ENCODE assay signal across 1 cellular context in the genomic region with DNA sequence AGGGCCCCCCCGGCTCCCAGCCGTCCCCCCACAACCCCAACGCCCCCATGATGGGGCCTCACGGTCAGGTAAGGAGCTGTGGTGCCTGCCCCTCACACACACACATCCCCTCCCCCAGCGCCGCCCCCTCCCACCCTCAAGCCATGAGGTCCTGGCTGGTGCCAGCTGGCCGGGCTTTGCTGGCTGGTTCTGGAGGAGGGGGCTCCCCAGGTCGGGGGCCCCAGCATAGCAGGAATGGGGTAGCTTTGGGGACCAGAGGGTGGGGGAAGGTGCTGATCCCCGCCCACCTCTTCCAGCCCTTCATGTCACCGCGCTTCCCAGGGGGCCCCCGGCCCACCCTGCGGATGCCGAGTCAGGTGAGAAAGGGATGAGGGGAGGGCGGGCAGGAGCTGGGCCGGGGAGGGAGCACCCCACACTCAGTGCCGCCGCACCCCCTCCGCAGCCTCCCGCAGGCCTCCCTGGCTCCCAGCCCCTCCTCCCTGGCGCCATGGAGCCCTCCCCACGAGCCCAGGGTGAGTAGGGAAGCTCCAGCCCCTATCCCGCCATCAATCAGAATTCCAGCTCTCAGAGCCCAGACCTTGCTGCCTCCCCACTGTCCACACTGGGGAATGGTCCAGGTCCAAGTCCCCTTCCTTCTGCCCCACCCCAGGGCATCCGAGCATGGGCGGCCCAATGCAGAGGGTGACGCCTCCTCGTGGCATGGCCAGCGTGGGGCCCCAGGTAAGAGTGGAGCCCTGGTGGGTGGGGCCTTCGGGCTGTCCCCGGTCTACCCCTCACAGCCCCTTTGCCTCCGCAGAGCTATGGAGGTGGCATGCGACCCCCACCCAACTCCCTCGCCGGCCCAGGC.
A peak's percentile ranks its signal among the peaks of the same experiment; 100 is the strongest.
TF ChIP-seq lines count a peak whose summit lies in the region.

No MANE protein-coding gene starts in this region.

TF ChIP-seq in K562, 482 proteins besides CTCF, POLR2A, EP300 and RAD21 (continued from another document and continues in another):
- TF ChIP-seq, protein P1, sequence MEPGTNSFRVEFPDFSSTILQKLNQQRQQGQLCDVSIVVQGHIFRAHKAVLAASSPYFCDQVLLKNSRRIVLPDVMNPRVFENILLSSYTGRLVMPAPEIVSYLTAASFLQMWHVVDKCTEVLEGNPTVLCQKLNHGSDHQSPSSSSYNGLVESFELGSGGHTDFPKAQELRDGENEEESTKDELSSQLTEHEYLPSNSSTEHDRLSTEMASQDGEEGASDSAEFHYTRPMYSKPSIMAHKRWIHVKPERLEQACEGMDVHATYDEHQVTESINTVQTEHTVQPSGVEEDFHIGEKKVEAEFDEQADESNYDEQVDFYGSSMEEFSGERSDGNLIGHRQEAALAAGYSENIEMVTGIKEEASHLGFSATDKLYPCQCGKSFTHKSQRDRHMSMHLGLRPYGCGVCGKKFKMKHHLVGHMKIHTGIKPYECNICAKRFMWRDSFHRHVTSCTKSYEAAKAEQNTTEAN (CRISPR knock-in tag; IDR thresholded peaks at IDR 0.05), result no peak
- peak; percentile 73 for TF ChIP-seq POLR2G (IDR thresholded peaks at IDR 0.05; ENCODE audit: low read depth, low read length)
- no peak for TF ChIP-seq KAT7 (CRISPR knock-in tag; IDR thresholded peaks at IDR 0.05; ENCODE audit: borderline replicate concordance)
- TF ChIP-seq, protein P2, sequence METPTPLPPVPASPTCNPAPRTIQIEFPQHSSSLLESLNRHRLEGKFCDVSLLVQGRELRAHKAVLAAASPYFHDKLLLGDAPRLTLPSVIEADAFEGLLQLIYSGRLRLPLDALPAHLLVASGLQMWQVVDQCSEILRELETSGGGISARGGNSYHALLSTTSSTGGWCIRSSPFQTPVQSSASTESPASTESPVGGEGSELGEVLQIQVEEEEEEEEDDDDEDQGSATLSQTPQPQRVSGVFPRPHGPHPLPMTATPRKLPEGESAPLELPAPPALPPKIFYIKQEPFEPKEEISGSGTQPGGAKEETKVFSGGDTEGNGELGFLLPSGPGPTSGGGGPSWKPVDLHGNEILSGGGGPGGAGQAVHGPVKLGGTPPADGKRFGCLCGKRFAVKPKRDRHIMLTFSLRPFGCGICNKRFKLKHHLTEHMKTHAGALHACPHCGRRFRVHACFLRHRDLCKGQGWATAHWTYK (CRISPR knock-in tag; IDR thresholded peaks at IDR 0.05), result no peak
- 0 out of 2 replicates have a peak, but pooled peaks have one; percentile 41 for TF ChIP-seq TAF15 (IDR thresholded peaks at IDR 0.05; ENCODE audit: low read depth, low read length)
- no peak for TF ChIP-seq RBM15 (IDR thresholded peaks at IDR 0.05; ENCODE audit: insufficient read depth, low read length)
- no peak for TF ChIP-seq CHD4 (IDR thresholded peaks at IDR 0.05; ENCODE audit: insufficient read depth, insufficient replicate concordance, low read depth, low read length, poor library complexity, severe bottlenecking)
- TF ChIP-seq ILF3 (IDR thresholded peaks at IDR 0.05; ENCODE audit: borderline replicate concordance), result no peak
- TF ChIP-seq, protein P3, sequence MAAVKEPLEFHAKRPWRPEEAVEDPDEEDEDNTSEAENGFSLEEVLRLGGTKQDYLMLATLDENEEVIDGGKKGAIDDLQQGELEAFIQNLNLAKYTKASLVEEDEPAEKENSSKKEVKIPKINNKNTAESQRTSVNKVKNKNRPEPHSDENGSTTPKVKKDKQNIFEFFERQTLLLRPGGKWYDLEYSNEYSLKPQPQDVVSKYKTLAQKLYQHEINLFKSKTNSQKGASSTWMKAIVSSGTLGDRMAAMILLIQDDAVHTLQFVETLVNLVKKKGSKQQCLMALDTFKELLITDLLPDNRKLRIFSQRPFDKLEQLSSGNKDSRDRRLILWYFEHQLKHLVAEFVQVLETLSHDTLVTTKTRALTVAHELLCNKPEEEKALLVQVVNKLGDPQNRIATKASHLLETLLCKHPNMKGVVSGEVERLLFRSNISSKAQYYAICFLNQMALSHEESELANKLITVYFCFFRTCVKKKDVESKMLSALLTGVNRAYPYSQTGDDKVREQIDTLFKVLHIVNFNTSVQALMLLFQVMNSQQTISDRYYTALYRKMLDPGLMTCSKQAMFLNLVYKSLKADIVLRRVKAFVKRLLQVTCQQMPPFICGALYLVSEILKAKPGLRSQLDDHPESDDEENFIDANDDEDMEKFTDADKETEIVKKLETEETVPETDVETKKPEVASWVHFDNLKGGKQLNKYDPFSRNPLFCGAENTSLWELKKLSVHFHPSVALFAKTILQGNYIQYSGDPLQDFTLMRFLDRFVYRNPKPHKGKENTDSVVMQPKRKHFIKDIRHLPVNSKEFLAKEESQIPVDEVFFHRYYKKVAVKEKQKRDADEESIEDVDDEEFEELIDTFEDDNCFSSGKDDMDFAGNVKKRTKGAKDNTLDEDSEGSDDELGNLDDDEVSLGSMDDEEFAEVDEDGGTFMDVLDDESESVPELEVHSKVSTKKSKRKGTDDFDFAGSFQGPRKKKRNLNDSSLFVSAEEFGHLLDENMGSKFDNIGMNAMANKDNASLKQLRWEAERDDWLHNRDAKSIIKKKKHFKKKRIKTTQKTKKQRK (IDR thresholded peaks at IDR 0.05; ENCODE audit: borderline replicate concordance, low read depth, low read length), result no peak
- TF ChIP-seq SMAD4 (CRISPR knock-in tag; conservative IDR thresholded peaks at IDR 0.05), result no peak
- TF ChIP-seq, protein P4, sequence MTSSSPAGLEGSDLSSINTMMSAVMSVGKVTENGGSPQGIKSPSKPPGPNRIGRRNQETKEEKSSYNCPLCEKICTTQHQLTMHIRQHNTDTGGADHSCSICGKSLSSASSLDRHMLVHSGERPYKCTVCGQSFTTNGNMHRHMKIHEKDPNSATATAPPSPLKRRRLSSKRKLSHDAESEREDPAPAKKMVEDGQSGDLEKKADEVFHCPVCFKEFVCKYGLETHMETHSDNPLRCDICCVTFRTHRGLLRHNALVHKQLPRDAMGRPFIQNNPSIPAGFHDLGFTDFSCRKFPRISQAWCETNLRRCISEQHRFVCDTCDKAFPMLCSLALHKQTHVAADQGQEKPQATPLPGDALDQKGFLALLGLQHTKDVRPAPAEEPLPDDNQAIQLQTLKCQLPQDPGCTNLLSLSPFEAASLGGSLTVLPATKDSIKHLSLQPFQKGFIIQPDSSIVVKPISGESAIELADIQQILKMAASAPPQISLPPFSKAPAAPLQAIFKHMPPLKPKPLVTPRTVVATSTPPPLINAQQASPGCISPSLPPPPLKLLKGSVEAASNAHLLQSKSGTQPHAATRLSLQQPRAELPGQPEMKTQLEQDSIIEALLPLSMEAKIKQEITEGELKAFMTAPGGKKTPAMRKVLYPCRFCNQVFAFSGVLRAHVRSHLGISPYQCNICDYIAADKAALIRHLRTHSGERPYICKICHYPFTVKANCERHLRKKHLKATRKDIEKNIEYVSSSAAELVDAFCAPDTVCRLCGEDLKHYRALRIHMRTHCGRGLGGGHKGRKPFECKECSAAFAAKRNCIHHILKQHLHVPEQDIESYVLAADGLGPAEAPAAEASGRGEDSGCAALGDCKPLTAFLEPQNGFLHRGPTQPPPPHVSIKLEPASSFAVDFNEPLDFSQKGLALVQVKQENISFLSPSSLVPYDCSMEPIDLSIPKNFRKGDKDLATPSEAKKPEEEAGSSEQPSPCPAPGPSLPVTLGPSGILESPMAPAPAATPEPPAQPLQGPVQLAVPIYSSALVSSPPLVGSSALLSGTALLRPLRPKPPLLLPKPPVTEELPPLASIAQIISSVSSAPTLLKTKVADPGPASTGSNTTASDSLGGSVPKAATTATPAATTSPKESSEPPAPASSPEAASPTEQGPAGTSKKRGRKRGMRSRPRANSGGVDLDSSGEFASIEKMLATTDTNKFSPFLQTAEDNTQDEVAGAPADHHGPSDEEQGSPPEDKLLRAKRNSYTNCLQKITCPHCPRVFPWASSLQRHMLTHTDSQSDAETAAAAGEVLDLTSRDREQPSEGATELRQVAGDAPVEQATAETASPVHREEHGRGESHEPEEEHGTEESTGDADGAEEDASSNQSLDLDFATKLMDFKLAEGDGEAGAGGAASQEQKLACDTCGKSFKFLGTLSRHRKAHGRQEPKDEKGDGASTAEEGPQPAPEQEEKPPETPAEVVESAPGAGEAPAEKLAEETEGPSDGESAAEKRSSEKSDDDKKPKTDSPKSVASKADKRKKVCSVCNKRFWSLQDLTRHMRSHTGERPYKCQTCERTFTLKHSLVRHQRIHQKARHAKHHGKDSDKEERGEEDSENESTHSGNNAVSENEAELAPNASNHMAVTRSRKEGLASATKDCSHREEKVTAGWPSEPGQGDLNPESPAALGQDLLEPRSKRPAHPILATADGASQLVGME (CRISPR knock-in tag; IDR thresholded peaks at IDR 0.05), result no peak
- TF ChIP-seq RBM25 (IDR thresholded peaks at IDR 0.05; ENCODE audit: low read depth, low read length, severe bottlenecking), result no peak
- no peak for TF ChIP-seq ZNF436 (CRISPR knock-in tag; IDR thresholded peaks at IDR 0.05)
- TF ChIP-seq ILK (tag; IDR thresholded peaks at IDR 0.05; ENCODE audit: borderline replicate concordance, low read depth), result no peak
- TF ChIP-seq, protein P5, sequence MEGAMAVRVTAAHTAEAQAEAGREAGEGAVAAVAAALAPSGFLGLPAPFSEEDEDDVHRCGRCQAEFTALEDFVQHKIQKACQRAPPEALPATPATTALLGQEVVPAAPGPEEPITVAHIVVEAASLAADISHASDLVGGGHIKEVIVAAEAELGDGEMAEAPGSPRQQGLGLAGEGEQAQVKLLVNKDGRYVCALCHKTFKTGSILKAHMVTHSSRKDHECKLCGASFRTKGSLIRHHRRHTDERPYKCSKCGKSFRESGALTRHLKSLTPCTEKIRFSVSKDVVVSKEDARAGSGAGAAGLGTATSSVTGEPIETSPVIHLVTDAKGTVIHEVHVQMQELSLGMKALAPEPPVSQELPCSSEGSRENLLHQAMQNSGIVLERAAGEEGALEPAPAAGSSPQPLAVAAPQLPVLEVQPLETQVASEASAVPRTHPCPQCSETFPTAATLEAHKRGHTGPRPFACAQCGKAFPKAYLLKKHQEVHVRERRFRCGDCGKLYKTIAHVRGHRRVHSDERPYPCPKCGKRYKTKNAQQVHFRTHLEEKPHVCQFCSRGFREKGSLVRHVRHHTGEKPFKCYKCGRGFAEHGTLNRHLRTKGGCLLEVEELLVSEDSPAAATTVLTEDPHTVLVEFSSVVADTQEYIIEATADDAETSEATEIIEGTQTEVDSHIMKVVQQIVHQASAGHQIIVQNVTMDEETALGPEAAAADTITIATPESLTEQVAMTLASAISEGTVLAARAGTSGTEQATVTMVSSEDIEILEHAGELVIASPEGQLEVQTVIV (CRISPR knock-in tag; IDR thresholded peaks at IDR 0.05; ENCODE audit: borderline replicate concordance), result no peak
- TF ChIP-seq, protein P6, sequence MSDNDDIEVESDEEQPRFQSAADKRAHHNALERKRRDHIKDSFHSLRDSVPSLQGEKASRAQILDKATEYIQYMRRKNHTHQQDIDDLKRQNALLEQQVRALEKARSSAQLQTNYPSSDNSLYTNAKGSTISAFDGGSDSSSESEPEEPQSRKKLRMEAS (CRISPR knock-in tag; IDR thresholded peaks at IDR 0.05), result peak; percentile 30; the same call in 1 of the 2 replicates
- TF ChIP-seq FOXJ3 (CRISPR knock-in tag; IDR thresholded peaks at IDR 0.05), result no peak
- TF ChIP-seq, protein P7, sequence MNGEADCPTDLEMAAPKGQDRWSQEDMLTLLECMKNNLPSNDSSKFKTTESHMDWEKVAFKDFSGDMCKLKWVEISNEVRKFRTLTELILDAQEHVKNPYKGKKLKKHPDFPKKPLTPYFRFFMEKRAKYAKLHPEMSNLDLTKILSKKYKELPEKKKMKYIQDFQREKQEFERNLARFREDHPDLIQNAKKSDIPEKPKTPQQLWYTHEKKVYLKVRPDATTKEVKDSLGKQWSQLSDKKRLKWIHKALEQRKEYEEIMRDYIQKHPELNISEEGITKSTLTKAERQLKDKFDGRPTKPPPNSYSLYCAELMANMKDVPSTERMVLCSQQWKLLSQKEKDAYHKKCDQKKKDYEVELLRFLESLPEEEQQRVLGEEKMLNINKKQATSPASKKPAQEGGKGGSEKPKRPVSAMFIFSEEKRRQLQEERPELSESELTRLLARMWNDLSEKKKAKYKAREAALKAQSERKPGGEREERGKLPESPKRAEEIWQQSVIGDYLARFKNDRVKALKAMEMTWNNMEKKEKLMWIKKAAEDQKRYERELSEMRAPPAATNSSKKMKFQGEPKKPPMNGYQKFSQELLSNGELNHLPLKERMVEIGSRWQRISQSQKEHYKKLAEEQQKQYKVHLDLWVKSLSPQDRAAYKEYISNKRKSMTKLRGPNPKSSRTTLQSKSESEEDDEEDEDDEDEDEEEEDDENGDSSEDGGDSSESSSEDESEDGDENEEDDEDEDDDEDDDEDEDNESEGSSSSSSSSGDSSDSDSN (IDR thresholded peaks at IDR 0.05; ENCODE audit: borderline replicate concordance in 1 of 2, low read depth in 2 of 2, low read length in 2 of 2), result no peak
- TF ChIP-seq PHTF2 (CRISPR knock-in tag; IDR thresholded peaks at IDR 0.05), result no peak
- no peak for TF ChIP-seq ZC3H4 (CRISPR knock-in tag; IDR thresholded peaks at IDR 0.05; ENCODE audit: borderline replicate concordance)
- TF ChIP-seq HNRNPH1 (optimal IDR thresholded peaks at IDR 0.05; ENCODE audit: low read depth, low read length), result no peak
- TF ChIP-seq, protein P8, sequence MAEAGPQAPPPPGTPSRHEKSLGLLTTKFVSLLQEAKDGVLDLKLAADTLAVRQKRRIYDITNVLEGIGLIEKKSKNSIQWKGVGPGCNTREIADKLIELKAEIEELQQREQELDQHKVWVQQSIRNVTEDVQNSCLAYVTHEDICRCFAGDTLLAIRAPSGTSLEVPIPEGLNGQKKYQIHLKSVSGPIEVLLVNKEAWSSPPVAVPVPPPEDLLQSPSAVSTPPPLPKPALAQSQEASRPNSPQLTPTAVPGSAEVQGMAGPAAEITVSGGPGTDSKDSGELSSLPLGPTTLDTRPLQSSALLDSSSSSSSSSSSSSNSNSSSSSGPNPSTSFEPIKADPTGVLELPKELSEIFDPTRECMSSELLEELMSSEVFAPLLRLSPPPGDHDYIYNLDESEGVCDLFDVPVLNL (CRISPR knock-in tag; IDR thresholded peaks at IDR 0.05; ENCODE audit: low read depth), result no peak
- TF ChIP-seq, protein P9, sequence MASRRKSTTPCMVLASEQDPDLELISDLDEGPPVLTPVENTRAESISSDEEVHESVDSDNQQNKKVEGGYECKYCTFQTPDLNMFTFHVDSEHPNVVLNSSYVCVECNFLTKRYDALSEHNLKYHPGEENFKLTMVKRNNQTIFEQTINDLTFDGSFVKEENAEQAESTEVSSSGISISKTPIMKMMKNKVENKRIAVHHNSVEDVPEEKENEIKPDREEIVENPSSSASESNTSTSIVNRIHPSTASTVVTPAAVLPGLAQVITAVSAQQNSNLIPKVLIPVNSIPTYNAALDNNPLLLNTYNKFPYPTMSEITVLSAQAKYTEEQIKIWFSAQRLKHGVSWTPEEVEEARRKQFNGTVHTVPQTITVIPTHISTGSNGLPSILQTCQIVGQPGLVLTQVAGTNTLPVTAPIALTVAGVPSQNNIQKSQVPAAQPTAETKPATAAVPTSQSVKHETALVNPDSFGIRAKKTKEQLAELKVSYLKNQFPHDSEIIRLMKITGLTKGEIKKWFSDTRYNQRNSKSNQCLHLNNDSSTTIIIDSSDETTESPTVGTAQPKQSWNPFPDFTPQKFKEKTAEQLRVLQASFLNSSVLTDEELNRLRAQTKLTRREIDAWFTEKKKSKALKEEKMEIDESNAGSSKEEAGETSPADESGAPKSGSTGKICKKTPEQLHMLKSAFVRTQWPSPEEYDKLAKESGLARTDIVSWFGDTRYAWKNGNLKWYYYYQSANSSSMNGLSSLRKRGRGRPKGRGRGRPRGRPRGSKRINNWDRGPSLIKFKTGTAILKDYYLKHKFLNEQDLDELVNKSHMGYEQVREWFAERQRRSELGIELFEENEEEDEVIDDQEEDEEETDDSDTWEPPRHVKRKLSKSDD (conservative IDR thresholded peaks at IDR 0.05; ENCODE audit: low read length), result no peak
- TF ChIP-seq FIP1L1 (IDR thresholded peaks at IDR 0.05; ENCODE audit: low read depth, low read length, poor library complexity, severe bottlenecking), result peak; percentile 16
- TF ChIP-seq PML (IDR thresholded peaks at IDR 0.05; ENCODE audit: low read length), result no peak
- no peak for TF ChIP-seq SRSF7 (optimal IDR thresholded peaks at IDR 0.05; ENCODE audit: low read depth, low read length)
- TF ChIP-seq SAFB (IDR thresholded peaks at IDR 0.05; ENCODE audit: borderline replicate concordance, low read depth, low read length), result no peak
- TF ChIP-seq ZNF282 (CRISPR knock-in tag; IDR thresholded peaks at IDR 0.05), result no peak
- peak; percentile 90 for TF ChIP-seq ZNF263 (CRISPR knock-in tag; IDR thresholded peaks at IDR 0.05; ENCODE audit: borderline replicate concordance)
- no peak for TF ChIP-seq NR1H2 (CRISPR knock-in tag; IDR thresholded peaks at IDR 0.05)
- no peak for TF ChIP-seq PPARD (CRISPR knock-in tag; IDR thresholded peaks at IDR 0.05)
